Comparison of ENCODE assay signal across 8 cellular contexts in the genomic region with DNA sequence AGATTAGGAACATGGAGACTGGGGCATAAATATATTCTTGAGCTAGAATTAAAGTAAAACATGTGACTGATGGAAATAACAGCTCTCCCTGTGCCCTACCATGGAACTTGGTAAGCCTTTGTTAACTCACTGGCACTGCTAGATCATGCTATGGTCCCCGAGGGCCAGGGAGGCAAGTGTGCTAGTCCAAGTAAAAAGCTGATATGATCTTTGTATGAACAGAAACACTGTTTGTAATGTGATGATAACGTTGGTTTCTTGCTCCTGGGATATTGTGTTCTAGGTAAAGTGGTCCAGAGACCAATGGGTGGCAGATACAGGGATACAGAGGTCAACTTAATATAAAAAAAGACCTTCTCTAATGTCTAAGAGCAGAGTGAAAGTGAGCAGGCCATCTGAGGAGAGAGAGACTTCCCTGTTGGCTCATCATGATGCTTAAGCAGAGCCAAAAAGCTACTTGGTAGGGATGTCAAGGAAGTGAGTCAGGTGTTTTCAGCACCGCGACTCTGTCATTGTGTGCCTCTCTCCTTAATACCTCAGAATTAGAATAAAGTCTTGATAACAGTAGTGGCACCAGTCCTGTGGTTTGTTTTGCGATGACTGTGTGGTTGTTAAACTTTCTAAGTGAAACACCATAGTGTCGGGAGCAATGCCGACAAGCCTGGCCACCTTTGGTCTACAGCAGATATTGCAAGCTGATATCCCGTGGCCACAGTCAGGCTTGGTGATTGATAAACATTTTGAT.
A peak's percentile ranks its signal among the peaks of the same experiment; 100 is the strongest.
DNase-seq lines count a peak whose midpoint lies in the region; ATAC-seq and TF ChIP-seq lines count a peak whose summit lies in the region.
"Had no signal": no experiment of that assay in that cellular context is flagged by ENCODE, and none has a peak within 500 bp of the region (broad histone marks: within the 10 kb centered on the region; RNA-seq: fewer than 3 reads in every experiment).

No MANE protein-coding gene starts in this region.

- H3K27me3 Mint-ChIP-seq in T-helper 2 cell treated with Interferon-gamma antibody and Interleukin-4, amounts not matched to agents 5 μg/mL and 100 μg/mL, for 36 hours (ENCODE audit: low read depth), result peaks cover 26% of the 10 kb centered on the region

- no peaks in the 10 kb centered on the region for H3K9me3 Mint-ChIP-seq in T-helper 2 cell treated with Interferon-gamma antibody and Interleukin-4, amounts not matched to agents 5 μg/mL and 100 μg/mL, for 36 hours

- H3K4me3 Mint-ChIP-seq in T-helper 2 cell treated with Interferon-gamma antibody and Interleukin-4, amounts not matched to agents 5 μg/mL and 100 μg/mL, for 36 hours, result peak overlapping the region; percentile 41

- H3K4me1 Mint-ChIP-seq in T-helper 2 cell treated with Interferon-gamma antibody and Interleukin-4, amounts not matched to agents 5 μg/mL and 100 μg/mL, for 36 hours (ENCODE audit: low read depth), result peaks cover 14% of the 10 kb centered on the region

- ATAC-seq in GM18909 (IDR thresholded peaks at IDR 0.05; ENCODE audit: poor library complexity, unreplicated experiment) (peak; percentile 71), HG02981 (IDR thresholded peaks at IDR 0.05; ENCODE audit: unreplicated experiment) (peak; percentile 65)

- TF ChIP-seq CTCF in choroid plexus epithelial cell (conservative IDR thresholded peaks at IDR 0.05; ENCODE audit: low read depth, low read length), result peak; percentile 14

- peak; percentile 78 for DNase-seq in T-helper 2 cell treated with Interferon-gamma antibody and Interleukin-4, amounts not matched to agents 5 μg/mL and 100 μg/mL, for 36 hours (ENCODE audit: low spot score)
- peak; percentile 51 for DNase-seq in choroid plexus epithelial cell (ENCODE audit: low read depth)
- DNase-seq in stimulated activated CD8-positive, alpha-beta memory T cell treated with anti-CD3 and anti-CD28 coated beads, Interleukin-12 subunit alpha, Interleukin-12 subunit beta, amount 100 ng/mL, for 24 hours (ENCODE audit: extremely low read depth), result peak; percentile 25
- no peak for DNase-seq in superior temporal gyrus (ENCODE audit: extremely low spot score)
- no peak for DNase-seq in inferior parietal cortex (ENCODE audit: extremely low spot score)

- no peaks in the 10 kb centered on the region for H3K36me3 Mint-ChIP-seq in T-helper 2 cell treated with Interferon-gamma antibody and Interleukin-4, amounts not matched to agents 5 μg/mL and 100 μg/mL, for 36 hours (ENCODE audit: low read depth)

- H3K27ac Mint-ChIP-seq in T-helper 2 cell treated with Interferon-gamma antibody and Interleukin-4, amounts not matched to agents 5 μg/mL and 100 μg/mL, for 36 hours, result peak overlapping the region; percentile 13

- H3K4me3 ChIP-seq in choroid plexus epithelial cell (ENCODE audit: low read depth, low read length), result no peak overlapping the region
- H3K4me3 ChIP-seq: skin epidermis had no signal

Comparison
In these comparisons a context has a peak if more than half of its experiments do, and no peak if none do; other contexts are left out.
1. DNase-seq: peak in T-helper 2 cell treated with Interferon-gamma antibody and Interleukin-4, amounts not matched to agents 5 μg/mL and 100 μg/mL, for 36 hours (single experiment), choroid plexus epithelial cell (single experiment) and stimulated activated CD8-positive, alpha-beta memory T cell treated with anti-CD3 and anti-CD28 coated beads, Interleukin-12 subunit alpha, Interleukin-12 subunit beta, amount 100 ng/mL, for 24 hours (single experiment); none in superior temporal gyrus (single experiment) and inferior parietal cortex (single experiment).